31 cellular contexts compared by ENCODE assay signal in the genomic region with DNA sequence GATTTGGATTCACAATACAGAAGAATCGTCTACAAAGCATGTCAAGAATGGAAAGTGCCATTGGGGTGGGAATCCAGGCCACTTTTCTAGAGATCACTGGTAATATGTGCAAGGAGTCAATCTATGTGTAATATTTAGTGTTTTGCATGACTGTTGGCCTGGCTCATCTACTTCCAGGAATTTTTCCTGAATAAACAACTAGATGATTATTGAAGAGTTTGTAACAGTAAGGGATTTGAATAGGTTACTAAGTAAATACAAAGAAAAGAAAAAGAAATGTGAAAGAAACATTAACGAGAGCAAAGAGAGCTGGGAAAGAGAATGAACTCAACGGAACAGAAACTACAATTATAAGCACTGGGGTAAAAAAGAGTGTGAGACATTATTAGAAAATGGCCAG.
"Had no signal": no experiment of that assay in that cellular context is flagged by ENCODE, and none has a peak within 500 bp of the region (broad histone marks: within the 10 kb centered on the region; RNA-seq: fewer than 3 reads in every experiment).

No MANE protein-coding gene starts in this region.

- H3K9me3 ChIP-seq: esophagus muscularis mucosa, mucosa of descending colon, prostate gland, sigmoid colon, testis, tibial artery had no signal

- H3K4me3 Mint-ChIP-seq: endodermal cell; immature natural killer cell; memory B cell; mesothelial cell of epicardium; naive B cell; natural killer cell treated with Interleukin-12 subunit alpha and Interleukin-12 subunit beta and Interleukin-15 and Interleukin-18, amount 100 ng/mL, for 72 hours; stimulated activated effector memory CD8-positive, alpha-beta T cell treated with anti-CD3 and anti-CD28 coated beads, Interleukin-12 subunit alpha, Interleukin-12 subunit beta, amount 100 ng/mL, for 72 hours; type B pancreatic cell had no signal

- ATAC-seq: foreskin keratinocyte; heart right ventricle; left lobe of liver; mucosa of descending colon; natural killer cell treated with Interleukin-12 subunit alpha and Interleukin-12 subunit beta and Interleukin-15 and Interleukin-18, amount 100 ng/mL, for 72 hours; right cardiac atrium; stimulated activated effector memory CD8-positive, alpha-beta T cell treated with anti-CD3 and anti-CD28 coated beads, Interleukin-12 subunit alpha, Interleukin-12 subunit beta, amount 100 ng/mL, for 72 hours; stimulated activated naive CD8-positive, alpha-beta T cell treated with anti-CD3 and anti-CD28 coated beads, Interleukin-15, Interleukin-2, amounts not matched to agents 100 U/mL and 50 U/mL, for 24 hours had no signal

- H3K36me3 Mint-ChIP-seq: immature natural killer cell; memory B cell; natural killer cell treated with Interleukin-12 subunit alpha and Interleukin-12 subunit beta and Interleukin-15 and Interleukin-18, amount 100 ng/mL, for 72 hours; stimulated activated effector memory CD8-positive, alpha-beta T cell treated with anti-CD3 and anti-CD28 coated beads, Interleukin-12 subunit alpha, Interleukin-12 subunit beta, amount 100 ng/mL, for 72 hours; type B pancreatic cell had no signal

- H3K4me1 Mint-ChIP-seq: endodermal cell; immature natural killer cell; memory B cell; naive B cell; stimulated activated effector memory CD8-positive, alpha-beta T cell treated with anti-CD3 and anti-CD28 coated beads, Interleukin-12 subunit alpha, Interleukin-12 subunit beta, amount 100 ng/mL, for 72 hours had no signal

- H3K27ac ChIP-seq: epithelial cell of prostate, esophagus muscularis mucosa, foreskin keratinocyte, heart right ventricle, prostate gland, sigmoid colon, testis, tibial artery had no signal

- H3K27me3 ChIP-seq: dorsolateral prefrontal cortex, esophagus muscularis mucosa, foreskin keratinocyte, heart right ventricle, sigmoid colon, testis, tibial artery had no signal

- H3K27me3 Mint-ChIP-seq: type B pancreatic cell had no signal

- DNase-seq: cerebellar nuclear complex; dorsolateral prefrontal cortex; effector CD4-positive, alpha-beta T cell; endodermal cell; foreskin keratinocyte; glutamatergic neuron; heart right ventricle; hippocampal formation; immature natural killer cell; islet precursor cell; mucosa of descending colon; naive B cell; nucleus accumbens; right cardiac atrium; sigmoid colon; stimulated activated CD4-positive, alpha-beta T cell treated with anti-CD3 and anti-CD28 coated beads, Interleukin-2, amount 100 ng/mL, for 24 hours; stimulated activated CD4-positive, alpha-beta T cell treated with anti-CD3 and anti-CD28 coated beads, Interleukin-4, amount 100 ng/mL, for 24 hours; stimulated activated naive CD8-positive, alpha-beta T cell treated with anti-CD3 and anti-CD28 coated beads, Interleukin-15, Interleukin-2, amounts not matched to agents 100 U/mL and 50 U/mL, for 24 hours; substantia nigra; testis; tibial artery had no signal

- H3K4me3 ChIP-seq: dorsolateral prefrontal cortex, esophagus muscularis mucosa, heart right ventricle, lung, mucosa of descending colon, prostate gland, sigmoid colon, testis, tibial artery had no signal

- H3K4me1 ChIP-seq: esophagus muscularis mucosa, foreskin keratinocyte, heart right ventricle, prostate gland, sigmoid colon, testis, tibial artery had no signal

- H3K36me3 ChIP-seq: esophagus muscularis mucosa, heart right ventricle, prostate gland, sigmoid colon, tibial artery had no signal

- H3K27ac Mint-ChIP-seq: endodermal cell; immature natural killer cell; memory B cell; mesothelial cell of epicardium; naive B cell; natural killer cell treated with Interleukin-12 subunit alpha and Interleukin-12 subunit beta and Interleukin-15 and Interleukin-18, amount 100 ng/mL, for 72 hours; stimulated activated effector memory CD8-positive, alpha-beta T cell treated with anti-CD3 and anti-CD28 coated beads, Interleukin-12 subunit alpha, Interleukin-12 subunit beta, amount 100 ng/mL, for 72 hours; type B pancreatic cell had no signal

- H3K9me3 Mint-ChIP-seq: natural killer cell treated with Interleukin-12 subunit alpha and Interleukin-12 subunit beta and Interleukin-15 and Interleukin-18, amount 100 ng/mL, for 72 hours; type B pancreatic cell had no signal
